19 cellular contexts compared by ENCODE assay signal in the genomic region with DNA sequence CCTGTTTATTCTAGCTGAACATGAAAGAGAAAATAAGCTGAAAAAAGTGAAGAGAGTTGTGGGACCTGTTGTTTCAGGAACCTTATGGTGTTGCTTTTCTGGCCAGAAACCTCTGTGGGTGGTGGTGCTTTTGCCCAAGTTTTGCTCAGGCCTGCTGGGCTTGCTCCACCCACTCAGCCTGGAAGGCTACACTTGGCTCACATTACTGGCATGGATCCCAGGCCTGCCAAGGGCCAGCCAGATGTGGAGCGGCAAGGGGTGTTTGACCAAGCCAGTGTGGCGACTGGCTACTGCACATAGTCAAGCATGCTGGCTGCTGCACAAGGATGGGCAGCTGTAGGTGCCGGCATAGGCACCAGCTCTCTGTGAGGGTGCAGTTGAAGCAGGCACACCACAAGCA.
DNase-seq lines count a peak whose midpoint lies in the region; ATAC-seq and TF ChIP-seq lines count a peak whose summit lies in the region.
"Had no signal": no experiment of that assay in that cellular context is flagged by ENCODE, and none has a peak within 500 bp of the region (broad histone marks: within the 10 kb centered on the region; RNA-seq: fewer than 3 reads in every experiment).

No MANE protein-coding gene starts in this region.

- H3K4me1 ChIP-seq in mesenchymal stem cell (ENCODE audit: control insufficient read depth, insufficient read depth, low read depth, low read length): no peaks in the 10 kb centered on the region
- H3K4me1 ChIP-seq: adrenal gland, spleen, vagina had no signal

- H3K27me3 ChIP-seq in mesenchymal stem cell (ENCODE audit: control insufficient read depth in 1 of 2, insufficient read depth in 1 of 2, low read length in 2 of 2): no peaks in the 10 kb centered on the region
- H3K27me3 ChIP-seq: adrenal gland, spleen, vagina had no signal

- H4K91ac ChIP-seq in mesenchymal stem cell (ENCODE audit: low read length): no peak overlapping the region

- no peak overlapping the region for H3K14ac ChIP-seq in mesenchymal stem cell (ENCODE audit: low read length in 2 of 2)

- WGBS in mesenchymal stem cell: 97% methylated on average over 3 of the region's 3 CpGs

- no peak overlapping the region for H3K4me2 ChIP-seq in mesenchymal stem cell (ENCODE audit: low read length, poor library complexity, severe bottlenecking)

- H3K36me3 ChIP-seq in mesenchymal stem cell (ENCODE audit: control insufficient read depth in 1 of 2, insufficient read depth in 2 of 2, low read depth in 1 of 2, low read length in 2 of 2): peaks cover 0 to 29% of the 10 kb centered on the region in 2 experiments
- H3K36me3 ChIP-seq: adrenal gland, vagina, WERI-Rb-1 had no signal

- no peak overlapping the region for H3K9ac ChIP-seq in mesenchymal stem cell (ENCODE audit: low read length)

- no peaks in the 10 kb centered on the region for H3K9me3 Mint-ChIP-seq in progenitor cell of endocrine pancreas (ENCODE audit: low read depth)

- H3K79me1 ChIP-seq in mesenchymal stem cell (replicated peaks; ENCODE audit: low read length, poor library complexity, severe bottlenecking): peaks cover 7% of the 10 kb centered on the region

- no peaks in the 10 kb centered on the region for H3K4me1 Mint-ChIP-seq in T-helper 17 cell
- H3K4me1 Mint-ChIP-seq in progenitor cell of endocrine pancreas (ENCODE audit: low read depth): no peaks in the 10 kb centered on the region
- H3K4me1 Mint-ChIP-seq: activated T-helper 17 cell treated with anti-CD3 and anti-CD28 coated beads, Interleukin-2, amount 50 U/mL, for 72 hours had no signal

- H3K27me3 Mint-ChIP-seq in T-helper 17 cell (no peaks in the 10 kb centered on the region), progenitor cell of endocrine pancreas (no peaks in the 10 kb centered on the region)
- H3K27me3 Mint-ChIP-seq: activated T-helper 17 cell treated with anti-CD3 and anti-CD28 coated beads, Interleukin-2, amount 50 U/mL, for 72 hours; stimulated activated naive CD8-positive, alpha-beta T cell treated with anti-CD3 and anti-CD28 coated beads, Interleukin-15, Interleukin-2, amounts not matched to agents 100 ng/mL and 50 ng/mL, for 24 hours; T-cell had no signal

- H3K4me3 Mint-ChIP-seq in T-helper 17 cell (no peak overlapping the region), progenitor cell of endocrine pancreas (ENCODE audit: low read depth) (no peak overlapping the region)
- H3K4me3 Mint-ChIP-seq: activated T-helper 17 cell treated with anti-CD3 and anti-CD28 coated beads, Interleukin-2, amount 50 U/mL, for 72 hours; stimulated activated naive CD8-positive, alpha-beta T cell treated with anti-CD3 and anti-CD28 coated beads, Interleukin-15, Interleukin-2, amounts not matched to agents 100 ng/mL and 50 ng/mL, for 24 hours; T-cell had no signal

- no peak overlapping the region for H4K8ac ChIP-seq in mesenchymal stem cell (ENCODE audit: low read length)

- H3K4me3 ChIP-seq in mesenchymal stem cell (ENCODE audit: insufficient read depth in 1 of 2, low read depth in 1 of 2, low read length in 2 of 2): no peak overlapping the region
- H3K4me3 ChIP-seq: adrenal gland, spleen, vagina had no signal

- H3K27ac ChIP-seq in mesenchymal stem cell (ENCODE audit: low read length, poor library complexity, severe bottlenecking): no peak overlapping the region
- H3K27ac ChIP-seq: adrenal gland, epithelial cell of prostate, spleen, vagina, WERI-Rb-1 had no signal

- H3K27ac Mint-ChIP-seq in T-helper 17 cell: no peak overlapping the region
- H3K27ac Mint-ChIP-seq in progenitor cell of endocrine pancreas: no peak overlapping the region
- H3K27ac Mint-ChIP-seq: stimulated activated naive CD8-positive, alpha-beta T cell treated with anti-CD3 and anti-CD28 coated beads, Interleukin-15, Interleukin-2, amounts not matched to agents 100 ng/mL and 50 ng/mL, for 24 hours had no signal

- H2BK120ac ChIP-seq in mesenchymal stem cell (ENCODE audit: low read depth, low read length): no peak overlapping the region

- no peak overlapping the region for H3K23ac ChIP-seq in mesenchymal stem cell (ENCODE audit: low read length in 2 of 2)

- ATAC-seq in T-helper 17 cell: no peak
- ATAC-seq: T-cell had no signal

- DNase-seq in CD1c-positive myeloid dendritic cell (ENCODE audit: extremely low spot score): peak; percentile 40
- peak; percentile 20 for DNase-seq in LHCN-M2 (ENCODE audit: low read depth)
- peak; percentile 18 for DNase-seq in dermis blood vessel endothelial cell
- peak; percentile 4 for DNase-seq in mesenchymal stem cell
- DNase-seq in NCI-H1417 (lab: John Stamatoyannopoulos, UW): no peak
- no peak for DNase-seq in T-helper 17 cell
- no peak for DNase-seq in NCI-H1092 (lab: John Stamatoyannopoulos, UW)
- DNase-seq in progenitor cell of endocrine pancreas (ENCODE audit: low spot score, unreplicated experiment): no peak
- DNase-seq: KG1, NCI-H1694, NCI-H774, spleen, T-cell, WERI-Rb-1 had no signal

- no peak overlapping the region for H3K4ac ChIP-seq in mesenchymal stem cell (ENCODE audit: low read depth in 1 of 2, low read length in 2 of 2)

- no peak overlapping the region for H2BK5ac ChIP-seq in mesenchymal stem cell (ENCODE audit: low read depth, low read length, poor library complexity, severe bottlenecking)

- no peak for TF ChIP-seq CTCF in progenitor cell of endocrine pancreas (IDR thresholded peaks at IDR 0.05; ENCODE audit: unreplicated experiment)

- H3K36me3 Mint-ChIP-seq in T-helper 17 cell (ENCODE audit: low read depth) (no peaks in the 10 kb centered on the region), progenitor cell of endocrine pancreas (ENCODE audit: insufficient read depth) (no peaks in the 10 kb centered on the region)

- H2BK12ac ChIP-seq in mesenchymal stem cell (ENCODE audit: low read length in 2 of 2): no peak overlapping the region

- H2AFZ ChIP-seq in mesenchymal stem cell (ENCODE audit: low read depth, low read length): no peak overlapping the region

- H3K9me3 ChIP-seq in mesenchymal stem cell (ENCODE audit: control insufficient read depth, low read length): no peaks in the 10 kb centered on the region
- no peaks in the 10 kb centered on the region for H3K9me3 ChIP-seq in T-helper 17 cell (ENCODE audit: control insufficient read depth, low read length, poor library complexity, severe bottlenecking)
- H3K9me3 ChIP-seq: adrenal gland, vagina had no signal

- no peak overlapping the region for H3K18ac ChIP-seq in mesenchymal stem cell (ENCODE audit: low read depth in 1 of 2, low read length in 2 of 2)

- no peak overlapping the region for H2BK15ac ChIP-seq in mesenchymal stem cell (ENCODE audit: low read depth, poor library complexity, severe bottlenecking)

- no peak overlapping the region for H2AK5ac ChIP-seq in mesenchymal stem cell (ENCODE audit: low read length, severe bottlenecking)

Comparison
In these comparisons a context has a peak if more than half of its experiments do, and no peak if none do; other contexts are left out.
1. DNase-seq: peak in CD1c-positive myeloid dendritic cell (single experiment), LHCN-M2 (single experiment), dermis blood vessel endothelial cell (single experiment) and mesenchymal stem cell (single experiment); none in NCI-H1417 (0 of 3), T-helper 17 cell (0 of 3), NCI-H1092 (single experiment) and progenitor cell of endocrine pancreas (single experiment).